In the genomic region with DNA sequence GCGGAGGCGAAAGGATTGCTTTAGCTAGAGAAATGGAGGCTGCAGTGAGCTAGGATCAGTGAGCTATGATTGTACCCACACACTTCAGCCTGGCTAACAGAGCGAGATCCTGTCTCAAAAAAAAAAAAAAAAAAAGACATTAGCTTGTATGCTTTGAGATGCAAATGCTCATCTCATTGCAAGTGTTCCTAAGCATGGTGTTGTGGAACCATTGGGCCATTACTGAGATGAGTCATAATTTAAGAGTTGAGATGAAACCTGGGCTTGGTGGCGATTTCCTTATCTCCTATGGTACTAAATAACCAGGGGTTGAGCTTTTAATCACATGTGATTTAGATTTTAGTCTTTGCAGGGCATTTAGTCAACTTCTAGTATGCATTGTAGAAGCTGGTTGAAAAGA, we compare ENCODE assay signal across 8 cellular contexts. TPM values are rescaled to one million over a fixed set of nuclear protein-coding genes. Genes with fewer than 3 reads are reported as not detected.
A peak's percentile ranks its signal among the peaks of the same experiment; 100 is the strongest.
DNase-seq lines count a peak whose midpoint lies in the region; ATAC-seq and TF ChIP-seq lines count a peak whose summit lies in the region.

No MANE protein-coding gene starts in this region.

- no peak for TF ChIP-seq CTCF in parathyroid adenoma (IDR thresholded peaks at IDR 0.05)
- no peak for TF ChIP-seq CTCF in Peyer's patch (IDR thresholded peaks at IDR 0.05)

- H3K4me3 ChIP-seq in parathyroid adenoma (ENCODE audit: low read depth, low read length) (no peak overlapping the region), Peyer's patch (no peak overlapping the region)

- no peak for TF ChIP-seq POLR2A in Peyer's patch (IDR thresholded peaks at IDR 0.05)

- H3K27ac ChIP-seq in parathyroid adenoma = no peak overlapping the region
- no peak overlapping the region for H3K27ac ChIP-seq in Peyer's patch

- peak; percentile 17 for DNase-seq in NCI-H82 (lab: John Stamatoyannopoulos, UW)
- DNase-seq in NCI-H82 treated with DMSO at 0.1 percent for 48 hours (lab: John Stamatoyannopoulos, UW; ENCODE audit: unreplicated experiment) = no peak
- peak; percentile 7 for DNase-seq in T-helper 2 cell treated with Interferon-gamma antibody and Interleukin-4, amounts not matched to agents 5 μg/mL and 100 μg/mL, for 36 hours (ENCODE audit: low spot score)
- DNase-seq in SIG-M5 treated with dmso at 0.1 percent for 504 hours (lab: John Stamatoyannopoulos, UW; ENCODE audit: unreplicated experiment) = no peak
- no peak for DNase-seq in GF-D8 (lab: John Stamatoyannopoulos, UW)
- DNase-seq in Peyer's patch = no peak

- H3K9ac ChIP-seq in parathyroid adenoma = no peak overlapping the region

- peak overlapping the region; percentile 91 for H3K4me3 Mint-ChIP-seq in T-helper 2 cell treated with Interferon-gamma antibody and Interleukin-4, amounts not matched to agents 5 μg/mL and 100 μg/mL, for 36 hours

- peak overlapping the region; percentile 11 for H3K27ac Mint-ChIP-seq in T-helper 2 cell treated with Interferon-gamma antibody and Interleukin-4, amounts not matched to agents 5 μg/mL and 100 μg/mL, for 36 hours

- H3K79me2 ChIP-seq in parathyroid adenoma = peaks cover 24% of the 10 kb centered on the region

- H3K36me3 Mint-ChIP-seq in T-helper 2 cell treated with Interferon-gamma antibody and Interleukin-4, amounts not matched to agents 5 μg/mL and 100 μg/mL, for 36 hours (ENCODE audit: low read depth) = peaks cover 21% of the 10 kb centered on the region

- H3K4me2 ChIP-seq in parathyroid adenoma (ENCODE audit: low read length) = peak overlapping the region; percentile 27

- no peaks in the 10 kb centered on the region for H3K36me3 ChIP-seq in parathyroid adenoma (ENCODE audit: control insufficient read depth, insufficient read depth, low read length)
- H3K36me3 ChIP-seq in Peyer's patch = no peaks in the 10 kb centered on the region

- H3K4me1 Mint-ChIP-seq in T-helper 2 cell treated with Interferon-gamma antibody and Interleukin-4, amounts not matched to agents 5 μg/mL and 100 μg/mL, for 36 hours (ENCODE audit: low read depth) = peaks cover 45% of the 10 kb centered on the region

- H2AFZ ChIP-seq in parathyroid adenoma = no peak overlapping the region

- no peaks in the 10 kb centered on the region for H3K27me3 ChIP-seq in parathyroid adenoma (ENCODE audit: control insufficient read depth, insufficient read depth, low read length)
- no peaks in the 10 kb centered on the region for H3K27me3 ChIP-seq in Peyer's patch

- H3K9me3 Mint-ChIP-seq in T-helper 2 cell treated with Interferon-gamma antibody and Interleukin-4, amounts not matched to agents 5 μg/mL and 100 μg/mL, for 36 hours = no peaks in the 10 kb centered on the region

- no peaks in the 10 kb centered on the region for H3K27me3 Mint-ChIP-seq in T-helper 2 cell treated with Interferon-gamma antibody and Interleukin-4, amounts not matched to agents 5 μg/mL and 100 μg/mL, for 36 hours (ENCODE audit: low read depth)

- H3K9me3 ChIP-seq in parathyroid adenoma (ENCODE audit: control insufficient read depth, low read length) (no peaks in the 10 kb centered on the region), Peyer's patch (no peaks in the 10 kb centered on the region)

- H3K4me1 ChIP-seq in parathyroid adenoma (peaks cover 3% of the 10 kb centered on the region), Peyer's patch (peaks cover 0 to 42% (median 17%) of the 10 kb centered on the region in 4 donors)

- ATAC-seq in HG02840 (IDR thresholded peaks at IDR 0.05; ENCODE audit: low FRiP score, unreplicated experiment) = peak; percentile 23

RNA-seq across cellular contexts. Expression of gene PLEKHA3, which starts 2.2 kb away (rescaled TPM):
- total RNA-seq in Peyer's patch = 10 to 100 TPM in 1 of 4 donors, 1 to 10 TPM in 3; 7.4 to 13.3 (median 8.6) TPM

RNA-seq across cellular contexts. Expression of gene FKBP7, which starts 4.0 kb away (rescaled TPM):
- total RNA-seq in Peyer's patch = 1 to 10 TPM in 2 of 4 donors, under 1 TPM in 2; 0.53 to 5.3 (median 1.0) TPM

RNA-seq across cellular contexts. Expression of gene PJVK, which starts 31.3 kb away (rescaled TPM):
- total RNA-seq in Peyer's patch = 1 to 10 TPM in 3 of 4 donors, not detected in 1; 1.7 to 3.1 (median 1.8) TPM

RNA-seq across cellular contexts. Expression of gene PRKRA, which starts 31.5 kb away (rescaled TPM):
- 10 to 100 TPM; 22.4 to 54.9 (median 34.5) TPM for total RNA-seq in Peyer's patch

Comparison
In these comparisons a context has a peak if more than half of its experiments do, and no peak if none do; other contexts are left out.
1. DNase-seq: peak in NCI-H82 (single experiment) and T-helper 2 cell treated with Interferon-gamma antibody and Interleukin-4, amounts not matched to agents 5 μg/mL and 100 μg/mL, for 36 hours (single experiment); none in NCI-H82 treated with DMSO at 0.1 percent for 48 hours (single experiment), SIG-M5 treated with dmso at 0.1 percent for 504 hours (single experiment), GF-D8 (single experiment) and Peyer's patch (0 of 3).